18 cellular contexts compared by ENCODE assay signal in the genomic region with DNA sequence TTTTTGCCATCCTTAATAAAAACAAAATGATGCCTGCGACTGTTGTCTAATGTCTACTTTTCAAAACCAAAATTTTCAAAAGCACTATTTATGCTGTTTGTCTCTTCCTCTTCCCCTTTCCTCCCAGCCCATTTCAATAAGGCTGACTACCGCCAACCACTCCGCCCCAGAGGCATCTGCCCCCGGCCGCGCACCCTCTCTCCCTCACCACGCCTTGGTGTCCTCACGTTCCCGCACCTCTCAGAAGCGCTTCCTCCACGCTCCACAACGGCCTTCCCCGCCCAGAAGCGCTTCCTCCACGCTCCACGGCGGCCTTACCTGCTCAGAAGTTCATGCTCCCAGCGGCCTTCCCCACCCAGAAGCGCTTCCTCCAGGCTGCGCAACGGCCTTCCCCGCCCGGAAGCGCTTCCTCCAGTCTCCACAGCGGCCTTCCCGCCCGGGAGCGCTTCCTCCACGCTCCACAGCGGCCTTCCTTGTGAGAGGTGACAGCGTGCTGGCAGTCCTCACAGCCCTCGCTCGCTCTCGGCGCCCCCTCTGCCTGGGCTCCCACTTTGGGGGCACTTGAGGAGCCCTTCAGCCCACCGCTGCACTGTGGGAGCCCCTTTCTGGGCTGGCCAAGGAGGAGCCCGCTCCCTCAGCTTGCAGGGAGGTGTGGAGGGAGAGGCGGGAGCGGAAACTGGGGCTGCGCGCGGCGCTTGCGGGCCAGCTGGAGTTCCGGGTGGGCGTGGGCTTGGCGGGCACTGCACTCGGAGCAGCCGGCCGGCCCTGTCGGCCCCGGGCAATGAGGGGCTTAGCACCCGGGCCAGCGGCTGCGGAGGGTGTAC.
DNase-seq lines count a peak whose midpoint lies in the region; ATAC-seq and TF ChIP-seq lines count a peak whose summit lies in the region.
"Had no signal": no experiment of that assay in that cellular context is flagged by ENCODE, and none has a peak within 500 bp of the region (broad histone marks: within the 10 kb centered on the region; RNA-seq: fewer than 3 reads in every experiment).

No MANE protein-coding gene starts in this region.

- H3K4me1 ChIP-seq in neuron (ENCODE audit: insufficient read depth, low read length), result no peaks in the 10 kb centered on the region
- H3K4me1 ChIP-seq: BLaER1, esophagus muscularis mucosa, pancreas had no signal

- no peaks in the 10 kb centered on the region for H3K36me3 ChIP-seq in neuron (ENCODE audit: insufficient read depth, low read length)
- H3K36me3 ChIP-seq: BLaER1, esophagus muscularis mucosa, pancreas had no signal

- H3K27me3 ChIP-seq in neuron (ENCODE audit: insufficient read depth, low read length), result peaks cover 2% of the 10 kb centered on the region
- no peaks in the 10 kb centered on the region for H3K27me3 ChIP-seq in CD4-positive, alpha-beta T cell (ENCODE audit: control insufficient read depth, insufficient read depth, low read length)
- H3K27me3 ChIP-seq: BLaER1, dorsolateral prefrontal cortex, esophagus muscularis mucosa, pancreas had no signal

- CTCF ChIA-PET in RWPE1 (lab: Yijun Ruan, JAX), result no interaction called here
- CTCF ChIA-PET in CD4-positive, alpha-beta T cell (lab: Charles Lee), result no interaction called here
- CTCF ChIA-PET in activated CD8-positive, alpha-beta T cell treated with anti-CD3 and anti-CD28 coated beads, Interleukin-2, amount 10 ng/mL, durations not matched to agents 7 days and 5 days (lab: Charles Lee), result no interaction called here

- no peak for ATAC-seq in CD4-positive, alpha-beta T cell (ENCODE audit: poor library complexity)
- ATAC-seq in activated CD8-positive, alpha-beta T cell treated with anti-CD3 and anti-CD28 coated beads, Interleukin-2, amount 10 ng/mL, durations not matched to agents 7 days and 5 days, result no peak
- ATAC-seq: pancreas, WTC11 had no signal

- DNase-seq in T-helper 1 cell (no peak), RWPE1 (ENCODE audit: low spot score) (no peak), ecto neural progenitor cell (ENCODE audit: low spot score) (peak; percentile 59)
- no peak for DNase-seq in CD4-positive, alpha-beta T cell
- DNase-seq in activated CD8-positive, alpha-beta T cell treated with anti-CD3 and anti-CD28 coated beads, Interleukin-2, amount 10 ng/mL, durations not matched to agents 7 days and 5 days, result no peak
- DNase-seq in NK-92 treated with Interleukin-12 subunit alpha and Interleukin-12 subunit beta, amount 100 ng/mL, for 24 hours (lab: John Stamatoyannopoulos, UW), result no peak
- DNase-seq: 8988T, dorsolateral prefrontal cortex, HFFc6, NCI-H1092, NCI-H524 treated with DMSO at 0.1 percent for 48 hours, SHP77 had no signal

- H3K4me1 Mint-ChIP-seq in T-helper 1 cell treated with Interleukin-12 subunit alpha and Interleukin-12 subunit beta and Interleukin-4 antibody, amounts not matched to agents 30 μg/mL and 1 μg/mL, for 36 hours (ENCODE audit: low read depth), result no peaks in the 10 kb centered on the region
- no peaks in the 10 kb centered on the region for H3K4me1 Mint-ChIP-seq in CD4-positive, alpha-beta T cell (ENCODE audit: low read depth)
- no peaks in the 10 kb centered on the region for H3K4me1 Mint-ChIP-seq in activated CD8-positive, alpha-beta T cell treated with anti-CD3 and anti-CD28 coated beads, Interleukin-2, amount 10 ng/mL, durations not matched to agents 7 days and 5 days (ENCODE audit: low read depth)
- H3K4me1 Mint-ChIP-seq: WTC11 had no signal

- H3K9me3 ChIP-seq in neuron (ENCODE audit: low read length), result no peaks in the 10 kb centered on the region
- H3K9me3 ChIP-seq in CD4-positive, alpha-beta T cell (ENCODE audit: control insufficient read depth, low read length), result no peaks in the 10 kb centered on the region
- H3K9me3 ChIP-seq: esophagus muscularis mucosa, pancreas had no signal

- intact Hi-C loops in CD4-positive, alpha-beta T cell (cut with DNase I, micrococcal nuclease), result no loop called here

- no peak overlapping the region for H2AFZ ChIP-seq in neuron (ENCODE audit: low read depth, low read length)

- peak overlapping the region; percentile 31 for H3K4me3 ChIP-seq in neuron (ENCODE audit: low read length)
- H3K4me3 ChIP-seq: BLaER1, esophagus muscularis mucosa, pancreas had no signal

- TF ChIP-seq CTCF in RWPE1 (conservative IDR thresholded peaks at IDR 0.05; ENCODE audit: low read depth), result no peak
- TF ChIP-seq CTCF in CD4-positive, alpha-beta T cell (IDR thresholded peaks at IDR 0.05), result no peak

- peak overlapping the region; percentile 64 for H3K27ac ChIP-seq in RWPE1
- no peak overlapping the region for H3K27ac ChIP-seq in CD4-positive, alpha-beta T cell (ENCODE audit: low read depth, low read length)
- H3K27ac ChIP-seq: BLaER1, dorsolateral prefrontal cortex, esophagus muscularis mucosa, pancreas had no signal

- H3K27ac Mint-ChIP-seq in T-helper 1 cell treated with Interleukin-12 subunit alpha and Interleukin-12 subunit beta and Interleukin-4 antibody, amounts not matched to agents 30 μg/mL and 1 μg/mL, for 36 hours, result no peak overlapping the region
- no peak overlapping the region for H3K27ac Mint-ChIP-seq in CD4-positive, alpha-beta T cell
- no peak overlapping the region for H3K27ac Mint-ChIP-seq in activated CD8-positive, alpha-beta T cell treated with anti-CD3 and anti-CD28 coated beads, Interleukin-2, amount 10 ng/mL, durations not matched to agents 7 days and 5 days
- H3K27ac Mint-ChIP-seq: HFFc6, WTC11 had no signal

- H3K36me3 Mint-ChIP-seq in T-helper 1 cell treated with Interleukin-12 subunit alpha and Interleukin-12 subunit beta and Interleukin-4 antibody, amounts not matched to agents 30 μg/mL and 1 μg/mL, for 36 hours (ENCODE audit: low read depth), result no peaks in the 10 kb centered on the region
- H3K36me3 Mint-ChIP-seq in CD4-positive, alpha-beta T cell (ENCODE audit: low read depth), result no peaks in the 10 kb centered on the region
- no peaks in the 10 kb centered on the region for H3K36me3 Mint-ChIP-seq in activated CD8-positive, alpha-beta T cell treated with anti-CD3 and anti-CD28 coated beads, Interleukin-2, amount 10 ng/mL, durations not matched to agents 7 days and 5 days (ENCODE audit: low read depth)
- H3K36me3 Mint-ChIP-seq: WTC11 had no signal

- no peaks in the 10 kb centered on the region for H3K27me3 Mint-ChIP-seq in T-helper 1 cell treated with Interleukin-12 subunit alpha and Interleukin-12 subunit beta and Interleukin-4 antibody, amounts not matched to agents 30 μg/mL and 1 μg/mL, for 36 hours (ENCODE audit: low read depth)
- H3K27me3 Mint-ChIP-seq in CD4-positive, alpha-beta T cell, result no peaks in the 10 kb centered on the region
- no peaks in the 10 kb centered on the region for H3K27me3 Mint-ChIP-seq in activated CD8-positive, alpha-beta T cell treated with anti-CD3 and anti-CD28 coated beads, Interleukin-2, amount 10 ng/mL, durations not matched to agents 7 days and 5 days (ENCODE audit: low read depth)

- POLR2A ChIA-PET in RWPE1 (lab: Yijun Ruan, JAX; ENCODE audit: low non-redundant PET), result no interaction called here
- POLR2A ChIA-PET in CD4-positive, alpha-beta T cell (lab: Charles Lee), result no interaction called here
- POLR2A ChIA-PET in activated CD8-positive, alpha-beta T cell treated with anti-CD3 and anti-CD28 coated beads, Interleukin-2, amount 10 ng/mL, durations not matched to agents 7 days and 5 days (lab: Charles Lee), result no interaction called here

- H3K9me3 Mint-ChIP-seq in T-helper 1 cell treated with Interleukin-12 subunit alpha and Interleukin-12 subunit beta and Interleukin-4 antibody, amounts not matched to agents 30 μg/mL and 1 μg/mL, for 36 hours, result peaks cover 28% of the 10 kb centered on the region
- peaks cover 10% of the 10 kb centered on the region for H3K9me3 Mint-ChIP-seq in CD4-positive, alpha-beta T cell
- peaks cover 15% of the 10 kb centered on the region for H3K9me3 Mint-ChIP-seq in activated CD8-positive, alpha-beta T cell treated with anti-CD3 and anti-CD28 coated beads, Interleukin-2, amount 10 ng/mL, durations not matched to agents 7 days and 5 days (ENCODE audit: insufficient read depth)

- H3K4me3 Mint-ChIP-seq in T-helper 1 cell treated with Interleukin-12 subunit alpha and Interleukin-12 subunit beta and Interleukin-4 antibody, amounts not matched to agents 30 μg/mL and 1 μg/mL, for 36 hours, result peak overlapping the region; percentile 70
- H3K4me3 Mint-ChIP-seq in CD4-positive, alpha-beta T cell, result no peak overlapping the region
- H3K4me3 Mint-ChIP-seq in activated CD8-positive, alpha-beta T cell treated with anti-CD3 and anti-CD28 coated beads, Interleukin-2, amount 10 ng/mL, durations not matched to agents 7 days and 5 days, result no peak overlapping the region
- H3K4me3 Mint-ChIP-seq: HFFc6, WTC11 had no signal
